ENCODE assay signal across 17 cellular contexts in the genomic region with DNA sequence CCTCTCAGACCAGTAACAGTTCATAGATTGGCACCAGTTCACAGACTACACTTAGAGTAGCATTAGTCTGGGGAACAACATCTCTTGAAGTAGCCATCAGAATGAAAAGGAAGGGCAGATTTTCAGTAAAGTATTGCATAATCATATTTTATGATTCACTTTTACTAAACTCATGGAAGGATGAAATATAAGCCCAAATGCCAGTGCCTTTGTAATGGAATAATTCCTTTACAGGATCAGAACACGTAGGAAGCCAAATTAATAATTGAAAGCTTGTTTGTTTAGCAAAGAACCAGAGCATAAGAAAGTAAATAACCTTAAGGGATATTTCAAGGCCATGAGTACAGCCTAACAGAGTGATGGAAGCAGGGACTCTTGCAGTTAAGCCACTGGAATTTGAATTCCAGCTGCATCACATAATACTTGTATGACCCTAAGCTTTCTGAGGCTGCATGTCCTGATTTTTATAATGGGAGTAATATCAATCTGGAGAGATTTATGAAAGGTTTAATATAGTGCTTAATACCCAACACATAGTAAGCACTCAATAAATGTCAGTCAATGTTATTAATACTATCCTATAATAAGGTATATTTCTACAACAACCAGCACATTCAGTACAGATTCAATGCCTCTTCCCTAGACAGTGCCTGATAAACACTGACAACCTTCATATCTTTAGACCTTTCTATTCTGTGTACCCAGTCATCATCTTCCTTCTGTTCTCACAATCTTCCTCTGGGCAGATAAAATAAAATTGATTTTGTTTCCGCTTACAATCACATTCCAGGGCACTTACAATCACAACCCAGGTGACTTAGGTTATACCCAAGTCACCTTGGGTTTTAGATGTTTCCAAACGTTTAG. TPM values are rescaled to one million over a fixed set of nuclear protein-coding genes. Genes with fewer than 3 reads are reported as not detected.
A peak's percentile ranks its signal among the peaks of the same experiment; 100 is the strongest.
DNase-seq lines count a peak whose midpoint lies in the region; ATAC-seq, FAIRE-seq and TF ChIP-seq lines count a peak whose summit lies in the region.
"Had no signal": no experiment of that assay in that cellular context is flagged by ENCODE, and none has a peak within 500 bp of the region (broad histone marks: within the 10 kb centered on the region; RNA-seq: fewer than 3 reads in every experiment).

No MANE protein-coding gene starts in this region.

- H3K27ac ChIP-seq in HepG2 (ENCODE audit: extremely low read length, insufficient read depth, low read length), result peak overlapping the region; percentile 27

- WGBS in HepG2 (ENCODE audit: low lambda C conversion rate), result 59% methylated on average over 3 of the region's 3 CpGs

- H3K27me3 Mint-ChIP-seq in activated naive CD8-positive, alpha-beta T cell treated with anti-CD3 and anti-CD28 coated beads for 36 hours, result peaks cover 3% of the 10 kb centered on the region
- H3K27me3 Mint-ChIP-seq in activated naive CD8-positive, alpha-beta T cell treated with anti-CD3 and anti-CD28 coated beads, Interleukin-2, amount 50 U/mL, for 24 hours, result peaks cover 8% of the 10 kb centered on the region
- H3K27me3 Mint-ChIP-seq in chondrocyte (ENCODE audit: low read depth), result no peaks in the 10 kb centered on the region

- H3K4me1 ChIP-seq in HepG2 (ENCODE audit: insufficient read depth, low read length), result peaks cover 74% of the 10 kb centered on the region
- H3K4me1 ChIP-seq: spleen had no signal

- H3K36me3 Mint-ChIP-seq in activated naive CD8-positive, alpha-beta T cell treated with anti-CD3 and anti-CD28 coated beads for 36 hours, result no peaks in the 10 kb centered on the region
- no peaks in the 10 kb centered on the region for H3K36me3 Mint-ChIP-seq in activated naive CD8-positive, alpha-beta T cell treated with anti-CD3 and anti-CD28 coated beads, Interleukin-2, amount 50 U/mL, for 24 hours (ENCODE audit: low read depth)
- no peaks in the 10 kb centered on the region for H3K36me3 Mint-ChIP-seq in chondrocyte (ENCODE audit: low read depth)

- ATAC-seq in activated naive CD8-positive, alpha-beta T cell treated with anti-CD3 and anti-CD28 coated beads, Interleukin-2, amount 50 U/mL, for 24 hours, result no peak
- ATAC-seq in HepG2 (peak; percentile 45), HG02763 (IDR thresholded peaks at IDR 0.05; ENCODE audit: unreplicated experiment) (no peak), GM19397 (IDR thresholded peaks at IDR 0.05; ENCODE audit: unreplicated experiment) (no peak)
- ATAC-seq: stimulated activated naive CD8-positive, alpha-beta T cell treated with anti-CD3 and anti-CD28 coated beads, Interleukin-15, amount 100 ng/mL, for 72 hours had no signal

- H3K27me3 ChIP-seq in HepG2 (ENCODE audit: control insufficient read depth in 1 of 2, insufficient read depth in 2 of 2, low read length in 2 of 2), result no peaks in the 10 kb centered on the region

- TF ChIP-seq EP300 in HepG2 (IDR thresholded peaks at IDR 0.05; ENCODE audit: low read depth in 2 of 2, low read length in 2 of 2), result no peak; a peak in 1 of 4 replicates
- no peak for TF ChIP-seq EP300 in HepG2 (CRISPR knock-in tag; IDR thresholded peaks at IDR 0.05; ENCODE audit: borderline replicate concordance)

- intact Hi-C loops in HepG2 (cut with micrococcal nuclease; ENCODE audit: unreplicated experiment), result no loop called here

- H3K4me1 Mint-ChIP-seq in activated naive CD8-positive, alpha-beta T cell treated with anti-CD3 and anti-CD28 coated beads for 36 hours, result no peaks in the 10 kb centered on the region
- no peaks in the 10 kb centered on the region for H3K4me1 Mint-ChIP-seq in activated naive CD8-positive, alpha-beta T cell treated with anti-CD3 and anti-CD28 coated beads, Interleukin-2, amount 50 U/mL, for 24 hours
- H3K4me1 Mint-ChIP-seq in chondrocyte (ENCODE audit: low read depth), result peaks cover 38% of the 10 kb centered on the region
- H3K4me1 Mint-ChIP-seq: stimulated activated naive CD8-positive, alpha-beta T cell treated with anti-CD3 and anti-CD28 coated beads, Interleukin-15, amount 100 ng/mL, for 72 hours had no signal

- H2AFZ ChIP-seq in HepG2 (ENCODE audit: low read length), result no peak overlapping the region

- H3K9ac ChIP-seq in HepG2 (ENCODE audit: insufficient read depth, low read depth, low read length), result no peak overlapping the region

- H4K20me1 ChIP-seq in HepG2 (ENCODE audit: insufficient read depth, low read length), result no peaks in the 10 kb centered on the region

- no peak for TF ChIP-seq POLR2A in HepG2 (IDR thresholded peaks at IDR 0.05; ENCODE audit: insufficient read depth in 1 of 2, low read depth in 2 of 2, low read length in 2 of 2)

- DNase-seq in activated naive CD8-positive, alpha-beta T cell treated with anti-CD3 and anti-CD28 coated beads for 36 hours, result no peak
- DNase-seq in activated naive CD8-positive, alpha-beta T cell treated with anti-CD3 and anti-CD28 coated beads, Interleukin-2, amount 50 U/mL, for 24 hours, result no peak
- DNase-seq in chondrocyte (ENCODE audit: low spot score) (no peak), HepG2 (ENCODE audit: low spot score) (peak; percentile 62), NCI-H1092 treated with DMSO at 0.1 percent for 48 hours (lab: John Stamatoyannopoulos, UW) (no peak), OCI-M2 (lab: John Stamatoyannopoulos, UW; ENCODE audit: unreplicated experiment) (no peak)
- DNase-seq: activated CD4-positive, alpha-beta T cell treated with anti-CD3 and anti-CD28 coated beads, Interleukin-2, amount 50 U/mL, for 48 hours; dermis blood vessel endothelial cell; foreskin melanocyte; HFFc6; midbrain; NCI-H1417 treated with DMSO at 0.1 percent for 48 hours; nucleus accumbens; spleen; stimulated activated naive CD8-positive, alpha-beta T cell treated with anti-CD3 and anti-CD28 coated beads, Interleukin-15, amount 100 ng/mL, for 72 hours had no signal

- in situ Hi-C loops in HepG2 (cut with HindIII; ENCODE audit: extremely low pct_ligation_motif_present, low pct_unique_long_range_greater_than_20kb), result no loop called here

- H3K9me3 ChIP-seq in HepG2 (ENCODE audit: low read length), result no peaks in the 10 kb centered on the region
- H3K9me3 ChIP-seq: spleen had no signal

- no peak overlapping the region for H3K4me3 Mint-ChIP-seq in activated naive CD8-positive, alpha-beta T cell treated with anti-CD3 and anti-CD28 coated beads for 36 hours
- H3K4me3 Mint-ChIP-seq in activated naive CD8-positive, alpha-beta T cell treated with anti-CD3 and anti-CD28 coated beads, Interleukin-2, amount 50 U/mL, for 24 hours, result no peak overlapping the region
- no peak overlapping the region for H3K4me3 Mint-ChIP-seq in chondrocyte (ENCODE audit: unreplicated experiment)
- H3K4me3 Mint-ChIP-seq: HFFc6; stimulated activated naive CD8-positive, alpha-beta T cell treated with anti-CD3 and anti-CD28 coated beads, Interleukin-15, amount 100 ng/mL, for 72 hours had no signal

- no peak for TF ChIP-seq CTCF in chondrocyte (IDR thresholded peaks at IDR 0.05)
- TF ChIP-seq CTCF in HepG2 (CRISPR knock-in tag; IDR thresholded peaks at IDR 0.05), result no peak

- peak overlapping the region; percentile 12 for H3K27ac Mint-ChIP-seq in activated naive CD8-positive, alpha-beta T cell treated with anti-CD3 and anti-CD28 coated beads for 36 hours
- H3K27ac Mint-ChIP-seq in activated naive CD8-positive, alpha-beta T cell treated with anti-CD3 and anti-CD28 coated beads, Interleukin-2, amount 50 U/mL, for 24 hours, result no peak overlapping the region
- H3K27ac Mint-ChIP-seq in chondrocyte (ENCODE audit: unreplicated experiment), result peak overlapping the region; percentile 77
- H3K27ac Mint-ChIP-seq: HFFc6; stimulated activated naive CD8-positive, alpha-beta T cell treated with anti-CD3 and anti-CD28 coated beads, Interleukin-15, amount 100 ng/mL, for 72 hours had no signal

- FAIRE-seq in HepG2 (lab: Jason Lieb, UNC), result no peak

- H3K79me2 ChIP-seq in HepG2 (ENCODE audit: insufficient read depth, low read length), result peaks cover 85% of the 10 kb centered on the region

- H3K9me3 Mint-ChIP-seq in activated naive CD8-positive, alpha-beta T cell treated with anti-CD3 and anti-CD28 coated beads for 36 hours, result no peaks in the 10 kb centered on the region
- no peaks in the 10 kb centered on the region for H3K9me3 Mint-ChIP-seq in activated naive CD8-positive, alpha-beta T cell treated with anti-CD3 and anti-CD28 coated beads, Interleukin-2, amount 50 U/mL, for 24 hours
- no peaks in the 10 kb centered on the region for H3K9me3 Mint-ChIP-seq in chondrocyte (ENCODE audit: low read depth)
- H3K9me3 Mint-ChIP-seq: HFFc6; stimulated activated naive CD8-positive, alpha-beta T cell treated with anti-CD3 and anti-CD28 coated beads, Interleukin-15, amount 100 ng/mL, for 72 hours had no signal

- POLR2A ChIA-PET in HepG2 (lab: Yijun Ruan, JAX), result interaction anchor here (0.7 to 2.0 kb wide), 8 partner anchors 9 to 103 kb away, joined by 3 to 8 read pairs (median 5); no protein-coding TSS in a partner anchor

- H3K36me3 ChIP-seq in HepG2 (replicated peaks in 1 of 2; ENCODE audit: control insufficient read depth in 1 of 2, insufficient read depth in 2 of 2, low read length in 2 of 2), result peaks cover 1 to 8% of the 10 kb centered on the region in 2 experiments; a peak in 3 of 5 replicates
- H3K36me3 ChIP-seq: spleen had no signal

- no peak overlapping the region for H3K4me3 ChIP-seq in HepG2 (replicated peaks in 1 of 3; ENCODE audit: insufficient read depth in 1 of 3, low read depth in 2 of 3, low read length in 3 of 3)
- H3K4me3 ChIP-seq: spleen had no signal

- 0 out of 2 replicates have a peak overlapping the region, but pooled peaks have one; percentile 8 for H3K4me2 ChIP-seq in HepG2 (ENCODE audit: low read depth, low read length)

- TF ChIP-seq RAD21 in HepG2 (CRISPR knock-in tag; IDR thresholded peaks at IDR 0.05), result no peak

- CTCF ChIA-PET in HepG2 (lab: Yijun Ruan, JAX; ENCODE audit: low intra/inter-chr PET ratio, low total read pairs), result no interaction called here

- no TSS peak for BruUV-seq in HepG2 (replicated peaks; lab: Mats Ljungman, UMichigan)

RNA-seq across cellular contexts. Expression of a gene that starts 11.2 kb away (rescaled TPM):
- total RNA-seq in activated naive CD8-positive, alpha-beta T cell treated with anti-CD3 and anti-CD28 coated beads for 36 hours, result 10 to 100 TPM; 79.6 to 82.0 TPM
- total RNA-seq in chondrocyte, result 75.7 to 108 TPM (median 99.2 TPM) in 3 replicates
- 376 and 681 TPM in 2 replicates for total RNA-seq in HepG2 (2016; rRNA removed; fragmentation: Illumina TruSeq; extraction: Trizol)
- 72.5 and 82.8 TPM in 2 replicates for total RNA-seq in HepG2 (2016; cell fraction: cytosol; rRNA removed; fragmentation: Illumina TruSeq; extraction: Trizol; ENCODE audit: low read depth)
- total RNA-seq in HepG2 (2016; cell fraction: insoluble cytoplasmic fraction; rRNA removed; fragmentation: Illumina TruSeq; extraction: Trizol), result 381 and 654 TPM in 2 replicates
- total RNA-seq in HepG2 (2016; cell fraction: membrane; rRNA removed; fragmentation: Illumina TruSeq; extraction: Trizol), result 431 TPM in 2 replicates
- total RNA-seq in HepG2 (2016; cell fraction: nucleus; rRNA removed; fragmentation: Illumina TruSeq; extraction: Trizol), result 336 and 365 TPM in 2 replicates
- 127 and 141 TPM in 2 replicates for polyA plus RNA-seq in HepG2 (2011; rRNA removed)
- polyA plus RNA-seq in HepG2 (2011; cell fraction: cytosol; rRNA removed), result 61.2 and 126 TPM in 2 replicates
- polyA plus RNA-seq in HepG2 (2011; cell fraction: nucleus; rRNA removed), result 48.0 and 68.5 TPM in 2 replicates
- polyA plus RNA-seq in HepG2 (2012), result 273 TPM in 2 replicates
- polyA plus RNA-seq in HepG2 (2016; cell fraction: cytosol; fragmentation: Illumina TruSeq; extraction: Trizol; ENCODE audit: low read depth), result 53.9 and 75.2 TPM in 2 replicates
- polyA plus RNA-seq in HepG2 (2016; cell fraction: insoluble cytoplasmic fraction; fragmentation: Illumina TruSeq; extraction: Trizol; ENCODE audit: low read depth), result 710 and 726 TPM in 2 replicates
- 254 and 286 TPM in 2 replicates for polyA plus RNA-seq in HepG2 (2016; cell fraction: membrane; fragmentation: Illumina TruSeq; extraction: Trizol; ENCODE audit: low read depth)
- 411 and 435 TPM in 2 replicates for polyA plus RNA-seq in HepG2 (2016; cell fraction: nucleus; fragmentation: Illumina TruSeq; extraction: Trizol; ENCODE audit: insufficient read depth, low read depth)
- polyA minus RNA-seq in HepG2 (2011; rRNA and poly(A)+ RNA removed; ENCODE audit: low replicate concordance), result 36.0 and 84.0 TPM in 2 replicates
- polyA minus RNA-seq in HepG2 (2011; cell fraction: cytosol; rRNA and poly(A)+ RNA removed), result 187 and 229 TPM in 2 replicates
- polyA minus RNA-seq in HepG2 (2011; cell fraction: nucleus; rRNA and poly(A)+ RNA removed), result 195 and 232 TPM in 2 replicates
